In genomic region chr22:38177926-38178604, GRCh38 we compare ENCODE assay signal across 1 cellular context.
TF ChIP-seq lines count a peak whose summit lies in the region.

No MANE protein-coding gene starts in this region.

TF ChIP-seq in HepG2, 621 proteins besides CTCF, POLR2A, EP300 and RAD21 (continues in another document):
- TF ChIP-seq TFE3 (CRISPR knock-in tag; IDR thresholded peaks at IDR 0.05) (peak; percentile 71), ZNF281 (CRISPR knock-in tag; IDR thresholded peaks at IDR 0.05; ENCODE audit: borderline replicate concordance) (peak; percentile 40; the same call in 1 of the 2 replicates), MIXL1 (CRISPR knock-in tag; IDR thresholded peaks at IDR 0.05) (peak; percentile 79; the same call in 1 of the 2 replicates), RERE (CRISPR knock-in tag; IDR thresholded peaks at IDR 0.05; ENCODE audit: low read depth) (peak; percentile 75), PRDM10 (CRISPR knock-in tag; IDR thresholded peaks at IDR 0.05; ENCODE audit: low read depth) (peak; percentile 60; the same call in 1 of the 2 replicates), PITX1 (CRISPR knock-in tag; IDR thresholded peaks at IDR 0.05) (peak; percentile 64; the same call in 1 of the 2 replicates), ZNF747 (CRISPR knock-in tag; IDR thresholded peaks at IDR 0.05; ENCODE audit: borderline replicate concordance) (peak; percentile 65; the same call in 1 of the 2 replicates), ZC3H4 (CRISPR knock-in tag; IDR thresholded peaks at IDR 0.05; ENCODE audit: borderline replicate concordance) (no peak), ZFP90 (CRISPR knock-in tag; IDR thresholded peaks at IDR 0.05; ENCODE audit: borderline replicate concordance) (no peak), MED8 (CRISPR knock-in tag; IDR thresholded peaks at IDR 0.05; ENCODE audit: insufficient replicate concordance) (peak; percentile 54), ZNF263 (CRISPR knock-in tag; IDR thresholded peaks at IDR 0.05) (no peak), BHLHE40 (IDR thresholded peaks at IDR 0.05; ENCODE audit: low read length) (peak; percentile 95), ZNF841 (CRISPR knock-in tag; IDR thresholded peaks at IDR 0.05; ENCODE audit: borderline replicate concordance) (no peak), ZNF331 (CRISPR knock-in tag; IDR thresholded peaks at IDR 0.05) (peak; percentile 82), CBX5 (CRISPR knock-in tag; IDR thresholded peaks at IDR 0.05; ENCODE audit: borderline replicate concordance) (peak; percentile 13; the same call in 1 of the 2 replicates), REL (CRISPR knock-in tag; conservative IDR thresholded peaks at IDR 0.05) (no peak), ZBED4 (CRISPR knock-in tag; IDR thresholded peaks at IDR 0.05; ENCODE audit: borderline replicate concordance) (peak; percentile 79; the same call in 1 of the 2 replicates), KIAA2018 (CRISPR knock-in tag; IDR thresholded peaks at IDR 0.05; ENCODE audit: borderline replicate concordance) (no peak), ZBTB20 (CRISPR knock-in tag; IDR thresholded peaks at IDR 0.05; ENCODE audit: borderline replicate concordance, low read depth) (peak; percentile 70; the same call in 1 of the 2 replicates), HHEX (CRISPR knock-in tag; IDR thresholded peaks at IDR 0.05) (no peak), MYC (CRISPR knock-in tag; IDR thresholded peaks at IDR 0.05; ENCODE audit: borderline replicate concordance) (peak; percentile 66), ZNF264 (CRISPR knock-in tag; IDR thresholded peaks at IDR 0.05) (peak; percentile 31; the same call in 1 of the 2 replicates), JARID2 (CRISPR knock-in tag; IDR thresholded peaks at IDR 0.05; ENCODE audit: insufficient replicate concordance) (no peak)
